Comparison of ENCODE assay signal across 1 cellular context in genomic region chr10:72228318-72228751, GRCh38.
TF ChIP-seq lines count a peak whose summit lies in the region.

No MANE protein-coding gene starts in this region.

TF ChIP-seq in SK-N-SH, 30 proteins besides CTCF, POLR2A, EP300 and RAD21 (continued from another document):
- TF ChIP-seq TCF12 (IDR thresholded peaks at IDR 0.05), result no peak
TF ChIP-seq in SK-N-SH: peak in this region for 0.
